10 cellular contexts compared by ENCODE assay signal in genomic region chr19:756232-756631, GRCh38. TPM values are rescaled to one million over a fixed set of nuclear protein-coding genes. Genes with fewer than 3 reads are reported as not detected.
DNase-seq lines count a peak whose midpoint lies in the region; ATAC-seq and TF ChIP-seq lines count a peak whose summit lies in the region.
"Had no signal": no experiment of that assay in that cellular context is flagged by ENCODE, and none has a peak within 500 bp of the region (broad histone marks: within the 10 kb centered on the region; RNA-seq: fewer than 3 reads in every experiment).

No MANE protein-coding gene starts in this region.

- H3K23ac ChIP-seq in IMR-90 (ENCODE audit: low read depth, low read length), result no peak overlapping the region

- H3K36me3 ChIP-seq in IMR-90 (ENCODE audit: control insufficient read depth, insufficient read depth, low read length) (no peaks in the 10 kb centered on the region), neural progenitor cell (no peaks in the 10 kb centered on the region), psoas muscle (ENCODE audit: insufficient read depth in 1 of 2, low read depth in 1 of 2) (no peaks in the 10 kb centered on the region)

- H3K4me1 ChIP-seq in IMR-90 (ENCODE audit: control insufficient read depth, insufficient read depth, low read length), result peaks cover 14% of the 10 kb centered on the region
- peaks cover 2% of the 10 kb centered on the region for H3K4me1 ChIP-seq in neural progenitor cell
- no peaks in the 10 kb centered on the region for H3K4me1 ChIP-seq in psoas muscle

- no peak overlapping the region for H4K8ac ChIP-seq in IMR-90 (ENCODE audit: low read depth in 2 of 2, low read length in 2 of 2)

- no peaks in the 10 kb centered on the region for H3K79me1 ChIP-seq in IMR-90 (ENCODE audit: low read depth in 1 of 2, low read length in 2 of 2)

- no peak overlapping the region for H3K4ac ChIP-seq in IMR-90 (ENCODE audit: low read depth, low read length)

- H3K79me2 ChIP-seq in neural progenitor cell (ENCODE audit: low read depth), result no peaks in the 10 kb centered on the region

- H2AFZ ChIP-seq in IMR-90 (replicated peaks; ENCODE audit: low read length, poor library complexity) (no peak overlapping the region), neural progenitor cell (replicated peaks) (no peak overlapping the region)

- H2BK20ac ChIP-seq in IMR-90 (ENCODE audit: low read depth, low read length), result no peak overlapping the region

- no peak overlapping the region for H3K4me3 Mint-ChIP-seq in activated naive CD4-positive, alpha-beta T cell treated with anti-CD3 and anti-CD28 coated beads, Interleukin-2, amount 10 ng/mL, durations not matched to agents 7 days and 5 days
- H3K4me3 Mint-ChIP-seq in neural progenitor cell, result no peak overlapping the region

- dilution Hi-C loops in IMR-90 (cut with HindIII; ENCODE audit: low sequenced_read_pairs, unreplicated experiment), result no loop called here

- no peak overlapping the region for H3K27ac ChIP-seq in IMR-90 (ENCODE audit: insufficient read depth, low read length)
- no peak overlapping the region for H3K27ac ChIP-seq in neural progenitor cell
- H3K27ac ChIP-seq in psoas muscle, result no peak overlapping the region

- TF ChIP-seq RAD21 in IMR-90 (IDR thresholded peaks at IDR 0.05; ENCODE audit: low read length), result no peak

- H3K9me3 Mint-ChIP-seq in activated naive CD4-positive, alpha-beta T cell treated with anti-CD3 and anti-CD28 coated beads, Interleukin-2, amount 10 ng/mL, durations not matched to agents 7 days and 5 days, result peaks cover 15% of the 10 kb centered on the region
- H3K9me3 Mint-ChIP-seq in neural progenitor cell, result peaks cover 20% of the 10 kb centered on the region

- no peak overlapping the region for H2BK15ac ChIP-seq in IMR-90 (ENCODE audit: low read depth, low read length)

- H3K4me1 Mint-ChIP-seq in activated naive CD4-positive, alpha-beta T cell treated with anti-CD3 and anti-CD28 coated beads, Interleukin-2, amount 10 ng/mL, durations not matched to agents 7 days and 5 days, result no peaks in the 10 kb centered on the region
- H3K4me1 Mint-ChIP-seq in neural progenitor cell, result peaks cover 5% of the 10 kb centered on the region

- H3K27ac Mint-ChIP-seq in activated naive CD4-positive, alpha-beta T cell treated with anti-CD3 and anti-CD28 coated beads, Interleukin-2, amount 10 ng/mL, durations not matched to agents 7 days and 5 days, result no peak overlapping the region
- no peak overlapping the region for H3K27ac Mint-ChIP-seq in neural progenitor cell

- H2BK120ac ChIP-seq in IMR-90 (ENCODE audit: low read depth, low read length), result no peak overlapping the region

- in situ Hi-C loops in IMR-90 (cut with MboI; ENCODE audit: low sequenced_read_pairs), result no loop called here

- ATAC-seq in IMR-90 (ENCODE audit: low read depth), result no peak
- no peak for ATAC-seq in omental fat pad (ENCODE audit: low FRiP score)
- ATAC-seq in psoas muscle, result no peak

- peak overlapping the region; percentile 66 for H2AK9ac ChIP-seq in IMR-90 (replicated peaks; ENCODE audit: low read depth, low read length, poor library complexity)

- H4K91ac ChIP-seq in IMR-90 (ENCODE audit: insufficient read depth, low read depth, low read length), result no peak overlapping the region

- TF ChIP-seq CTCF in IMR-90 (conservative IDR thresholded peaks at IDR 0.05; ENCODE audit: low read depth, low read length), result no peak
- TF ChIP-seq CTCF in neural progenitor cell (IDR thresholded peaks at IDR 0.05), result no peak
- TF ChIP-seq CTCF in omental fat pad (IDR thresholded peaks at IDR 0.05), result no peak
- no peak for TF ChIP-seq CTCF in psoas muscle (IDR thresholded peaks at IDR 0.05)

- intact Hi-C loops in IMR-90 (cut with micrococcal nuclease) (no loop called here), psoas muscle (cut with DNase I) (no loop called here)

- DNase-seq in Daoy (ENCODE audit: low read depth) (peak; percentile 34), IMR-90 (peak; percentile 49), lung microvascular endothelial cell (ENCODE audit: low read depth in 2 of 2) (peak; percentile 24 to 65), SIG-M5 treated with dmso at 0.1 percent for 504 hours (lab: John Stamatoyannopoulos, UW; ENCODE audit: unreplicated experiment) (no peak), neural progenitor cell (ENCODE audit: low spot score) (no peak), omental fat pad (ENCODE audit: low spot score) (no peak), psoas muscle (no peak)
- DNase-seq in activated naive CD4-positive, alpha-beta T cell treated with anti-CD3 and anti-CD28 coated beads, Interleukin-2, amount 10 ng/mL, durations not matched to agents 7 days and 5 days, result peak; percentile 31
- DNase-seq: GOT3 had no signal

- no peak overlapping the region for H3K9ac ChIP-seq in IMR-90 (ENCODE audit: low read depth, low read length)
- no peak overlapping the region for H3K9ac ChIP-seq in neural progenitor cell

- no peak overlapping the region for H4K5ac ChIP-seq in IMR-90 (ENCODE audit: low read depth, low read length)

- H3K4me2 ChIP-seq in IMR-90 (ENCODE audit: low read depth, low read length) (no peak overlapping the region), neural progenitor cell (no peak overlapping the region)

- peaks cover 7% of the 10 kb centered on the region; the same call in 1 of the 2 replicates for H3K9me1 ChIP-seq in IMR-90 (ENCODE audit: insufficient read depth, low read length)

- peaks cover 1% of the 10 kb centered on the region for H3K36me3 Mint-ChIP-seq in activated naive CD4-positive, alpha-beta T cell treated with anti-CD3 and anti-CD28 coated beads, Interleukin-2, amount 10 ng/mL, durations not matched to agents 7 days and 5 days
- H3K36me3 Mint-ChIP-seq in neural progenitor cell, result peaks cover 3% of the 10 kb centered on the region

- no peak overlapping the region for H3K18ac ChIP-seq in IMR-90 (ENCODE audit: low read depth, low read length)

- peaks cover 11% of the 10 kb centered on the region; the same call in 1 of the 2 replicates for H3K9me3 ChIP-seq in IMR-90 (ENCODE audit: control insufficient read depth, insufficient read depth, low read length)
- H3K9me3 ChIP-seq in neural progenitor cell (ENCODE audit: low read depth), result no peaks in the 10 kb centered on the region
- peaks cover 8% of the 10 kb centered on the region for H3K9me3 ChIP-seq in psoas muscle

- no peak overlapping the region for H2AK5ac ChIP-seq in IMR-90 (ENCODE audit: low read depth, low read length)

- peaks cover 15% of the 10 kb centered on the region for H3K27me3 Mint-ChIP-seq in activated naive CD4-positive, alpha-beta T cell treated with anti-CD3 and anti-CD28 coated beads, Interleukin-2, amount 10 ng/mL, durations not matched to agents 7 days and 5 days
- H3K27me3 Mint-ChIP-seq in neural progenitor cell (ENCODE audit: insufficient read depth, low read depth), result peaks cover 11% of the 10 kb centered on the region

- CTCF ChIA-PET in IMR-90 (lab: Yijun Ruan, JAX), result no interaction called here
- CTCF ChIA-PET in activated naive CD4-positive, alpha-beta T cell treated with anti-CD3 and anti-CD28 coated beads, Interleukin-2, amount 10 ng/mL, durations not matched to agents 7 days and 5 days (lab: Charles Lee), result interaction anchor here (0.6 kb wide), 1 partner anchor 107 kb away, joined by 3 read pairs; no protein-coding TSS in a partner anchor

- no peak overlapping the region for H3K14ac ChIP-seq in IMR-90 (replicated peaks; ENCODE audit: low read depth, low read length)

- BruUV-seq in IMR-90 (replicated peaks; lab: Mats Ljungman, UMichigan), result no TSS peak

- H4K20me1 ChIP-seq in IMR-90 (ENCODE audit: insufficient read depth, low read length) (0 out of 2 replicates have a peak, but pooled peaks cover 3% of the 10 kb centered on the region), neural progenitor cell (ENCODE audit: low read depth) (no peaks in the 10 kb centered on the region)

- peaks cover 3% of the 10 kb centered on the region for H3F3A ChIP-seq in neural progenitor cell (ENCODE audit: low read depth)

- no peak overlapping the region for H3K4me3 ChIP-seq in IMR-90 (ENCODE audit: insufficient read depth, low read depth, low read length)
- no peak overlapping the region for H3K4me3 ChIP-seq in neural progenitor cell
- no peak overlapping the region for H3K4me3 ChIP-seq in psoas muscle

- no peak for TF ChIP-seq POLR2A in IMR-90 (IDR thresholded peaks at IDR 0.05; ENCODE audit: low read depth, low read length)

- H3K27me3 ChIP-seq in IMR-90 (ENCODE audit: control insufficient read depth, insufficient read depth, low read length), result no peaks in the 10 kb centered on the region; the same call in 1 of the 2 replicates
- H3K27me3 ChIP-seq in neural progenitor cell, result no peaks in the 10 kb centered on the region
- H3K27me3 ChIP-seq in psoas muscle (ENCODE audit: insufficient read depth in 3 of 3, low read length in 2 of 3), result peaks cover 0 to 13% (median 8%) of the 10 kb centered on the region in 3 donors

- no peak overlapping the region for H2BK5ac ChIP-seq in IMR-90 (ENCODE audit: low read depth, low read length, poor library complexity, severe bottlenecking)

- POLR2A ChIA-PET in IMR-90 (lab: Charles Lee; ENCODE audit: unreplicated experiment), result no interaction called here

- H3K56ac ChIP-seq in IMR-90 (ENCODE audit: extremely low read depth, insufficient read depth, low read length), result no peak overlapping the region

RNA-seq across cellular contexts. Expression of gene MISP, which starts 5.3 kb away (rescaled TPM):
- total RNA-seq in Daoy (2014; rRNA removed; shearing (Covaris generic)), result 1.5 and 2.0 TPM in 2 replicates
- total RNA-seq in IMR-90 (2012; rRNA removed) (not detected in 2 replicates), lung microvascular endothelial cell (under 0.01 TPM in 1 of 2 replicates, not detected in the other), neural progenitor cell (ENCODE audit: low replicate concordance) (not detected in 2 replicates), omental fat pad (1 to 10 TPM in 3 of 4 donors, not detected in 1; 1.4 to 9.6 (median 3.2) TPM), psoas muscle (under 1 TPM in 1 of 4 donors, not detected in 3; 0.08 TPM)
- polyA plus RNA-seq in IMR-90 (2012; rRNA removed) (0.03 TPM in 1 of 2 replicates, not detected in the other), psoas muscle (under 1 TPM in 2 of 3 donors, not detected in 1; 0.09 to 0.13 TPM)
- polyA plus RNA-seq in IMR-90 (2012; cell fraction: cytosol; rRNA removed), result 0.02 TPM in 1 of 2 replicates, not detected in the other
- 0.11 and 0.13 TPM in 2 replicates for polyA plus RNA-seq in IMR-90 (2012; cell fraction: nucleus; rRNA removed; ENCODE audit: low replicate concordance)
- total RNA-seq: skeletal muscle tissue had no signal

RNA-seq across cellular contexts. Expression of gene PTBP1, which starts 41.0 kb away (rescaled TPM):
- total RNA-seq in Daoy (2014; rRNA removed; shearing (Covaris generic)), result 205 and 246 TPM in 2 replicates
- total RNA-seq in IMR-90 (2012; rRNA removed) (95.5 and 146 TPM in 2 replicates), lung microvascular endothelial cell (113 and 124 TPM in 2 replicates), neural progenitor cell (ENCODE audit: low replicate concordance) (237 and 543 TPM in 2 replicates), omental fat pad (100 to 1,000 TPM; 106 to 195 (median 137) TPM), psoas muscle (10 to 100 TPM; 36.5 to 69.4 (median 60.8) TPM)
- polyA plus RNA-seq in IMR-90 (2012; rRNA removed) (269 and 483 TPM in 2 replicates), psoas muscle (10 to 100 TPM; 24.2 to 36.3 (median 25.1) TPM)
- polyA plus RNA-seq in IMR-90 (2012; cell fraction: cytosol; rRNA removed), result 96.3 and 257 TPM in 2 replicates
- polyA plus RNA-seq in IMR-90 (2012; cell fraction: nucleus; rRNA removed; ENCODE audit: low replicate concordance), result 324 and 629 TPM in 2 replicates

RNA-seq across cellular contexts. Expression of gene PALM, which starts 47.5 kb away (rescaled TPM):
- 1.1 and 7.7 TPM in 2 replicates for total RNA-seq in Daoy (2014; rRNA removed; shearing (Covaris generic))
- total RNA-seq in IMR-90 (2012; rRNA removed) (2.2 TPM in 2 replicates), lung microvascular endothelial cell (23.1 and 36.9 TPM in 2 replicates), neural progenitor cell (ENCODE audit: low replicate concordance) (13.9 and 40.7 TPM in 2 replicates), omental fat pad (100 to 1,000 TPM in 1 of 4 donors, 10 to 100 TPM in 3; 44.6 to 119 (median 54.8) TPM), psoas muscle (10 to 100 TPM in 2 of 4 donors, 1 to 10 TPM in 2; 9.3 to 17.9 (median 10.9) TPM)
- polyA plus RNA-seq in IMR-90 (2012; rRNA removed) (7.4 and 8.3 TPM in 2 replicates), psoas muscle (1 to 10 TPM; 4.9 to 9.6 (median 6.8) TPM)
- polyA plus RNA-seq in IMR-90 (2012; cell fraction: cytosol; rRNA removed), result 7.9 and 11.3 TPM in 2 replicates
- polyA plus RNA-seq in IMR-90 (2012; cell fraction: nucleus; rRNA removed; ENCODE audit: low replicate concordance), result 8.1 and 11.6 TPM in 2 replicates

Comparison
In these comparisons a context has a peak if more than half of its experiments do, and no peak if none do; other contexts are left out.
1. DNase-seq: peak in Daoy (single experiment), IMR-90 (single experiment), activated naive CD4-positive, alpha-beta T cell treated with anti-CD3 and anti-CD28 coated beads, Interleukin-2, amount 10 ng/mL, durations not matched to agents 7 days and 5 days (single experiment) and lung microvascular endothelial cell (2 of 2); none in SIG-M5 treated with dmso at 0.1 percent for 504 hours (single experiment), neural progenitor cell (single experiment), omental fat pad (single experiment) and psoas muscle (0 of 2).